In the genomic region with DNA sequence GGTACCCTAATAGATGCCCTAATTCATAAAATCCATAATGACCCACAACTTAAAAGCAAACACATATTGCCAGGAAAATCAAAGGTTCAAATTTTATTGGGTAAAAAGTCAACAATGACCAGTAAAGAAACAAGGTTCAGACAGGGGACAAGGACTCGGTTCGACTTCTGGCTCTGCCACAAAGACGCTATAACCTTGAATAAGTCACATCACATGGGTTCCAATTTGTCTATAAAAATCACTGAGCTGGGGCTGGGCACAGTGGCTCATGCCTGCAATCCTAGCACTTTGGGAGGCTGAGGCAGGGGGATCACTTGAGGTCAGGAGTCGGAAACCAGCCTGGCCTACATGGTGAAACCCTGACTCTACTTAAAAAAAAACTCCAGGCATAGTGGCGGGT, we compare ENCODE assay signal across 1 cellular context.
TF ChIP-seq lines count a peak whose summit lies in the region.

No MANE protein-coding gene starts in this region.

TF ChIP-seq in H1, 55 proteins besides CTCF, POLR2A, EP300 and RAD21:
- TF ChIP-seq SIRT6 (IDR thresholded peaks at IDR 0.05; ENCODE audit: low read length) (no peak), CTBP2 (IDR thresholded peaks at IDR 0.05; ENCODE audit: borderline replicate concordance, insufficient read depth, insufficient read length, low read length) (no peak), CBX8 (IDR thresholded peaks at IDR 0.05; ENCODE audit: borderline replicate concordance, low read depth, low read length) (no peak), TAF7 (optimal IDR thresholded peaks at IDR 0.05; ENCODE audit: borderline replicate concordance, low read depth, low read length) (no peak), SP4 (IDR thresholded peaks at IDR 0.05; ENCODE audit: low read length) (no peak), TCF12 (IDR thresholded peaks at IDR 0.05; ENCODE audit: low read depth, low read length) (no peak), HDAC2 (IDR thresholded peaks at IDR 0.05; ENCODE audit: borderline replicate concordance in 1 of 2, low read depth in 2 of 2, low read length in 2 of 2) (no peak), KDM5A (IDR thresholded peaks at IDR 0.05; ENCODE audit: low read length) (no peak), ASH2L (IDR thresholded peaks at IDR 0.05; ENCODE audit: low read length) (no peak), TBP (IDR thresholded peaks at IDR 0.05; ENCODE audit: low read depth, low read length) (no peak), CREB1 (IDR thresholded peaks at IDR 0.05) (no peak), CEBPB (IDR thresholded peaks at IDR 0.05; ENCODE audit: low read depth, low read length) (no peak), SP2 (IDR thresholded peaks at IDR 0.05; ENCODE audit: low read length) (no peak), SIN3A (conservative IDR thresholded peaks at IDR 0.05 in 1 of 2, IDR thresholded peaks at IDR 0.05 in 1 of 2; ENCODE audit: low read depth in 1 of 2, low read length in 2 of 2) (no peak), TAF1 (IDR thresholded peaks at IDR 0.05; ENCODE audit: low read depth, low read length) (no peak), RNF2 (IDR thresholded peaks at IDR 0.05; ENCODE audit: borderline replicate concordance, low read depth, low read length, missing control alignments, poor library complexity, severe bottlenecking) (no peak)
